In genomic region chr3:152379415-152380042, GRCh38 we compare ENCODE assay signal across 16 cellular contexts.
DNase-seq lines count a peak whose midpoint lies in the region; ATAC-seq, FAIRE-seq and TF ChIP-seq lines count a peak whose summit lies in the region.
"Had no signal": no experiment of that assay in that cellular context is flagged by ENCODE, and none has a peak within 500 bp of the region (broad histone marks: within the 10 kb centered on the region; RNA-seq: fewer than 3 reads in every experiment).

No MANE protein-coding gene starts in this region.

- ATAC-seq in naive B cell (ENCODE audit: low read depth in 2 of 2) (no peak), pancreas (no peak)
- ATAC-seq: right lobe of liver had no signal

- no peak overlapping the region for H3K9ac ChIP-seq in mammary epithelial cell (ENCODE audit: insufficient read depth, low read length)

- no peak for TF ChIP-seq POLR2A in transverse colon (IDR thresholded peaks at IDR 0.05)

- no peaks in the 10 kb centered on the region for H3K9me3 Mint-ChIP-seq in MCF 10A (ENCODE audit: unreplicated experiment)
- H3K9me3 Mint-ChIP-seq in naive B cell = no peaks in the 10 kb centered on the region
- H3K9me3 Mint-ChIP-seq: mesothelial cell of epicardium had no signal

- H3K4me3 Mint-ChIP-seq in MCF 10A (ENCODE audit: unreplicated experiment) (peak overlapping the region; percentile 6), naive B cell (no peak overlapping the region)
- H3K4me3 Mint-ChIP-seq: mesothelial cell of epicardium had no signal

- H3K4me1 ChIP-seq in mammary epithelial cell (ENCODE audit: insufficient read depth, low read length) (peaks cover 8% of the 10 kb centered on the region), transverse colon (peaks cover 12 to 83% (median 52%) of the 10 kb centered on the region in 4 donors), pancreas (peaks cover 6 to 55% (median 36%) of the 10 kb centered on the region in 3 donors)

- peaks cover 85% of the 10 kb centered on the region for H3K79me2 ChIP-seq in mammary epithelial cell (ENCODE audit: insufficient read depth, low read length)

- H3K36me3 ChIP-seq in mammary epithelial cell (ENCODE audit: insufficient read depth, low read length) (no peaks in the 10 kb centered on the region), transverse colon (peaks cover 0 to 8% (median 0%) of the 10 kb centered on the region in 4 donors), pancreas (no peaks in the 10 kb centered on the region)
- H3K36me3 ChIP-seq: right lobe of liver had no signal

- 83% methylated on average over 4 of the region's 4 CpGs for WGBS in mammary epithelial cell (ENCODE audit: low coverage, missing lambda C conversion rate)
- 73 to 80% methylated on average over 4 of the region's 4 CpGs for WGBS in transverse colon (ENCODE audit: low coverage in 1 of 2), 2 donors
- WGBS in pancreas, 2 donors = 94 to 96% methylated on average over 4 of the region's 4 CpGs

- no peak overlapping the region for H2AFZ ChIP-seq in mammary epithelial cell (ENCODE audit: low read depth, low read length)

- no peaks in the 10 kb centered on the region for H3K27me3 Mint-ChIP-seq in MCF 10A (ENCODE audit: insufficient read depth, unreplicated experiment)
- H3K27me3 Mint-ChIP-seq in naive B cell = no peaks in the 10 kb centered on the region

- H4K20me1 ChIP-seq in mammary epithelial cell (ENCODE audit: insufficient read depth, low read length) = no peaks in the 10 kb centered on the region

- H3K9me3 ChIP-seq in mammary epithelial cell (replicated peaks; ENCODE audit: insufficient read depth, low read length) = no peaks in the 10 kb centered on the region
- H3K9me3 ChIP-seq in transverse colon = no peaks in the 10 kb centered on the region
- no peaks in the 10 kb centered on the region for H3K9me3 ChIP-seq in pancreas
- H3K9me3 ChIP-seq: right lobe of liver had no signal

- H3K4me3 ChIP-seq in mammary epithelial cell (replicated peaks in 1 of 3; ENCODE audit: insufficient read depth in 1 of 3, low read depth in 2 of 3, low read length in 3 of 3) (no peak overlapping the region), transverse colon (no peak overlapping the region), pancreas (no peak overlapping the region)
- H3K4me3 ChIP-seq: right lobe of liver had no signal

- H3K27ac Mint-ChIP-seq in MCF 10A (ENCODE audit: low read depth, unreplicated experiment) (peak overlapping the region; percentile 87), naive B cell (peak overlapping the region in 5 of 6 donors; percentile 56 to 82 (median 76))

- H3K36me3 Mint-ChIP-seq in MCF 10A (ENCODE audit: insufficient read depth, unreplicated experiment) = peaks cover 7% of the 10 kb centered on the region
- H3K36me3 Mint-ChIP-seq in naive B cell = peaks cover 0 to 3% of the 10 kb centered on the region in 2 donors

- DNase-seq in MCF 10A (ENCODE audit: unreplicated experiment) (peak; percentile 49), mammary epithelial cell (no peak), naive B cell (no peak), transverse colon (no peak), medulla oblongata (ENCODE audit: extremely low spot score) (no peak), AG20443 (ENCODE audit: low spot score) (no peak), pancreas (no peak)
- DNase-seq: activated CD8-positive, alpha-beta memory T cell treated with anti-CD3 and anti-CD28 coated beads for 24 hours; anterior cingulate cortex; NCI-H2171; right lobe of liver; T-helper 9 cell had no signal

- TF ChIP-seq EP300 in transverse colon (IDR thresholded peaks at IDR 0.05; ENCODE audit: low read depth) = no peak

- POLR2A ChIA-PET in MCF 10A (lab: Yijun Ruan, JAX) = interaction anchor here (0.7 to 1.6 kb wide), 7 partner anchors 16 to 110 kb away, joined by 3 to 5 read pairs (median 3); partner anchors contain the start of gene MBNL1

- H3K27me3 ChIP-seq in mammary epithelial cell (ENCODE audit: insufficient read depth, low read length) (no peaks in the 10 kb centered on the region), transverse colon (no peaks in the 10 kb centered on the region), pancreas (no peaks in the 10 kb centered on the region)
- H3K27me3 ChIP-seq: right lobe of liver had no signal

- BruUV-seq in MCF 10A (replicated peaks; lab: Mats Ljungman, UMichigan) (no TSS peak), mammary epithelial cell (replicated peaks; lab: Mats Ljungman, UMichigan) (no TSS peak)

- H3K4me1 Mint-ChIP-seq in MCF 10A (ENCODE audit: insufficient read depth, unreplicated experiment) = peaks cover 30% of the 10 kb centered on the region
- H3K4me1 Mint-ChIP-seq in naive B cell = peaks cover 36 to 80% (median 56%) of the 10 kb centered on the region in 3 donors

- no peak overlapping the region for H3K27ac ChIP-seq in mammary epithelial cell (ENCODE audit: insufficient read depth, low read depth, low read length)
- peak overlapping the region; percentile 44 for H3K27ac ChIP-seq in angular gyrus (ENCODE audit: low read depth, low read length)
- H3K27ac ChIP-seq in transverse colon = peak overlapping the region; percentile 64 to 79 (median 70)
- H3K27ac ChIP-seq in pancreas = no peak overlapping the region
- H3K27ac ChIP-seq: epithelial cell of prostate, right lobe of liver had no signal

- in situ Hi-C loops in mammary epithelial cell (cut with MboI; ENCODE audit: low sequenced_read_pairs in 2 of 2) (no loop called here), transverse colon (cut with MboI; ENCODE audit: low pct_ligation_motif_present in 1 of 4, low pct_unique_long_range_greater_than_20kb in 1 of 4, low sequenced_read_pairs in 3 of 4) (no loop called here)

- CTCF ChIA-PET in MCF 10A (lab: Yijun Ruan, JAX) (interaction anchor here (0.5 kb wide), 1 partner anchor 1052 kb away, joined by 3 read pairs; no protein-coding TSS in a partner anchor), mammary epithelial cell (lab: Charles Lee; ENCODE audit: low non-redundant PET) (no interaction called here)

- FAIRE-seq in pancreas (lab: Jason Lieb, UNC) = no peak
- FAIRE-seq: G401.6 had no signal

- H3K4me2 ChIP-seq in mammary epithelial cell (ENCODE audit: insufficient read depth, low read depth, low read length) = no peak overlapping the region

- TF ChIP-seq CTCF in MCF 10A (IDR thresholded peaks at IDR 0.05; ENCODE audit: unreplicated experiment) (no peak), mammary epithelial cell (conservative IDR thresholded peaks at IDR 0.05 in 1 of 2, IDR thresholded peaks at IDR 0.05 in 1 of 2; ENCODE audit: extremely low read depth in 1 of 2, insufficient read depth in 1 of 2, low read depth in 1 of 2, low read length in 2 of 2) (no peak), transverse colon (IDR thresholded peaks at IDR 0.05) (no peak), pancreas (IDR thresholded peaks at IDR 0.05) (no peak)

- intact Hi-C loops in MCF 10A (cut with micrococcal nuclease) = no loop called here
- intact Hi-C loops in mammary epithelial cell (cut with micrococcal nuclease) = loop anchor here (1.0 kb wide), 1 partner anchor 32 kb away; no protein-coding TSS in a partner anchor
- intact Hi-C loops in transverse colon (cut with DNase I; ENCODE audit: low total_unique reads) = no loop called here
- intact Hi-C loops in pancreas (cut with DNase I) = no loop called here

- dilution Hi-C loops in mammary epithelial cell (cut with HindIII; ENCODE audit: low sequenced_read_pairs) = no loop called here

Comparison
In these comparisons a context has a peak if more than half of its experiments do, and no peak if none do; other contexts are left out.
1. H3K27ac ChIP-seq: peak in angular gyrus (single experiment) and transverse colon (4 of 4); none in mammary epithelial cell (single experiment) and pancreas (0 of 4).